ENCODE assay signal across 29 cellular contexts in the genomic region with DNA sequence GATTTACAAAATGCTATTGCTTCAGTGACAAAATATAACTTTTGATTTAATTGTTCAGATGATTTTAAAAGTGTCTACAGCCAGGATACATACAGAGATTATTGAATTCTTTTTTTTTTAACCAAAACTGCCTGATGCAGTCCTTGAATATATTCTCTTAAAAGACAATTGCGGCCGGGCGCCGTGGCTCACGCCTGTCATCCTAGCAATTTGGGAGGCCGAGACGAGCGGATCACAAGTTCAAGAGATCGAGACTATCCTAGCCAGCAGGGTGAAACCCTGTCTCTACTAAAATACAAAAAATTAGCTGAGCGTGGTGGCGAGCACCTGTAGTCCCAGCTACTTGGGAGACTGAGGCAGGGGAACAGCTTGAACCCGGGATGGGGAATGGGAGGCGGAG.
"Had no signal": no experiment of that assay in that cellular context is flagged by ENCODE, and none has a peak within 500 bp of the region (broad histone marks: within the 10 kb centered on the region; RNA-seq: fewer than 3 reads in every experiment).

No MANE protein-coding gene starts in this region.

- H3K4me1 ChIP-seq: stomach, suprapubic skin, testis, thyroid gland, tibial artery, tibial nerve, transverse colon, upper lobe of left lung, upper lobe of right lung, uterus, vagina had no signal

- H3K27me3 Mint-ChIP-seq: stimulated activated memory B cell treated with anti-CD40 and anti-IgM and Interleukin-4, amounts not matched to agents 10 μg/mL and 1 μg/mL and 100 μg/mL, for 72 hours; stimulated activated naive B cell treated with anti-CD40 and anti-IgM and Interleukin-4, amounts not matched to agents 10 μg/mL and 1 μg/mL and 100 μg/mL, for 72 hours; stimulated activated naive CD8-positive, alpha-beta T cell treated with anti-CD3 and anti-CD28 coated beads, Interleukin-15, amount 100 ng/mL, for 72 hours; stimulated activated naive CD8-positive, alpha-beta T cell treated with anti-CD3 and anti-CD28 coated beads, Interleukin-15, Interleukin-2, amounts not matched to agents 100 ng/mL and 50 ng/mL, for 24 hours; type B pancreatic cell had no signal

- H3K27ac Mint-ChIP-seq: stimulated activated effector memory CD8-positive, alpha-beta T cell treated with anti-CD3 and anti-CD28 coated beads, Interleukin-12 subunit alpha, Interleukin-12 subunit beta, amount 100 ng/mL, for 72 hours; stimulated activated memory B cell treated with anti-CD40 and anti-IgM and Interleukin-4, amounts not matched to agents 10 μg/mL and 1 μg/mL and 100 μg/mL, for 72 hours; stimulated activated naive B cell treated with anti-CD40 and anti-IgM and Interleukin-4, amounts not matched to agents 10 μg/mL and 1 μg/mL and 100 μg/mL, for 72 hours; stimulated activated naive CD8-positive, alpha-beta T cell treated with anti-CD3 and anti-CD28 coated beads, Interleukin-15, amount 100 ng/mL, for 72 hours; stimulated activated naive CD8-positive, alpha-beta T cell treated with anti-CD3 and anti-CD28 coated beads, Interleukin-15, Interleukin-2, amounts not matched to agents 100 ng/mL and 50 ng/mL, for 24 hours; type B pancreatic cell had no signal

- H3K4me3 ChIP-seq: stomach, suprapubic skin, testis, thoracic aorta, thyroid gland, tibial artery, tibial nerve, transverse colon, upper lobe of left lung, upper lobe of right lung, uterus, vagina had no signal

- H3K4me1 Mint-ChIP-seq: stimulated activated effector memory CD8-positive, alpha-beta T cell treated with anti-CD3 and anti-CD28 coated beads, Interleukin-12 subunit alpha, Interleukin-12 subunit beta, amount 100 ng/mL, for 72 hours; stimulated activated memory B cell treated with anti-CD40 and anti-IgM and Interleukin-4, amounts not matched to agents 10 μg/mL and 1 μg/mL and 100 μg/mL, for 72 hours; stimulated activated naive B cell treated with anti-CD40 and anti-IgM and Interleukin-4, amounts not matched to agents 10 μg/mL and 1 μg/mL and 100 μg/mL, for 72 hours; stimulated activated naive CD8-positive, alpha-beta T cell treated with anti-CD3 and anti-CD28 coated beads, Interleukin-15, amount 100 ng/mL, for 72 hours had no signal

- H3K36me3 Mint-ChIP-seq: stimulated activated effector memory CD8-positive, alpha-beta T cell treated with anti-CD3 and anti-CD28 coated beads, Interleukin-12 subunit alpha, Interleukin-12 subunit beta, amount 100 ng/mL, for 72 hours; stimulated activated memory B cell treated with anti-CD40 and anti-IgM and Interleukin-4, amounts not matched to agents 10 μg/mL and 1 μg/mL and 100 μg/mL, for 72 hours; stimulated activated naive B cell treated with anti-CD40 and anti-IgM and Interleukin-4, amounts not matched to agents 10 μg/mL and 1 μg/mL and 100 μg/mL, for 72 hours; type B pancreatic cell had no signal

- DNase-seq: stimulated activated CD4-positive, alpha-beta T cell treated with anti-CD3 and anti-CD28 coated beads, Interleukin-2, amount 100 ng/mL, for 48 hours; stimulated activated CD4-positive, alpha-beta T cell treated with anti-CD3 and anti-CD28 coated beads, Interleukin-4, amount 100 ng/mL, for 1 hour; stimulated activated CD4-positive, alpha-beta T cell treated with anti-CD3 and anti-CD28 coated beads, Interleukin-4, amount 100 ng/mL, for 24 hours; stimulated activated CD4-positive, alpha-beta T cell treated with anti-CD3 and anti-CD28 coated beads, Interleukin-4, amount 100 ng/mL, for 4 hours; stimulated activated CD8-positive, alpha-beta memory T cell treated with anti-CD3 and anti-CD28 coated beads, Interleukin-4, amount 100 ng/mL, for 48 hours; stimulated activated naive B cell treated with anti-CD40 and anti-IgM and Interleukin-4, amounts not matched to agents 10 μg/mL and 1 μg/mL and 100 μg/mL, for 72 hours; stimulated activated naive CD4-positive, alpha-beta T cell; stimulated activated naive CD4-positive, alpha-beta T cell treated with Interleukin-2 at 50 U/mL for 16 hours; stimulated activated naive CD8-positive, alpha-beta T cell treated with anti-CD3 and anti-CD28 coated beads, Interleukin-15, amount 100 ng/mL, for 72 hours; stimulated activated naive CD8-positive, alpha-beta T cell treated with anti-CD3 and anti-CD28 coated beads, Interleukin-15, Interleukin-2, amounts not matched to agents 100 U/mL and 50 U/mL, for 24 hours; stomach; substantia nigra; testis; thyroid gland; tibial artery; transverse colon; trophoblast cell; upper lobe of right lung; uterus had no signal

- FAIRE-seq: urothelium cell line had no signal

- H3K27me3 ChIP-seq: stomach, suprapubic skin, testis, thyroid gland, tibial artery, tibial nerve, transverse colon, upper lobe of left lung, upper lobe of right lung, uterus, vagina had no signal

- H3K27ac ChIP-seq: stomach, suprapubic skin, testis, thoracic aorta, thyroid gland, tibial artery, tibial nerve, transverse colon, upper lobe of left lung, upper lobe of right lung, uterus, vagina had no signal

- H3K9me3 ChIP-seq: suprapubic skin, testis, thyroid gland, transverse colon, upper lobe of right lung, uterus, vagina had no signal

- H3K36me3 ChIP-seq: stomach, suprapubic skin, thoracic aorta, thyroid gland, tibial artery, tibial nerve, transverse colon, upper lobe of left lung, upper lobe of right lung, uterus, vagina had no signal

- H3K9me3 Mint-ChIP-seq: type B pancreatic cell had no signal

- H3K4me3 Mint-ChIP-seq: stimulated activated effector memory CD8-positive, alpha-beta T cell treated with anti-CD3 and anti-CD28 coated beads, Interleukin-12 subunit alpha, Interleukin-12 subunit beta, amount 100 ng/mL, for 72 hours; stimulated activated memory B cell treated with anti-CD40 and anti-IgM and Interleukin-4, amounts not matched to agents 10 μg/mL and 1 μg/mL and 100 μg/mL, for 72 hours; stimulated activated naive B cell treated with anti-CD40 and anti-IgM and Interleukin-4, amounts not matched to agents 10 μg/mL and 1 μg/mL and 100 μg/mL, for 72 hours; stimulated activated naive CD8-positive, alpha-beta T cell treated with anti-CD3 and anti-CD28 coated beads, Interleukin-15, amount 100 ng/mL, for 72 hours; stimulated activated naive CD8-positive, alpha-beta T cell treated with anti-CD3 and anti-CD28 coated beads, Interleukin-15, Interleukin-2, amounts not matched to agents 100 ng/mL and 50 ng/mL, for 24 hours; type B pancreatic cell had no signal

- ATAC-seq: stimulated activated effector memory CD8-positive, alpha-beta T cell treated with anti-CD3 and anti-CD28 coated beads, Interleukin-12 subunit alpha, Interleukin-12 subunit beta, amount 100 ng/mL, for 72 hours; stimulated activated memory B cell treated with anti-CD40 and anti-IgM and Interleukin-4, amounts not matched to agents 10 μg/mL and 1 μg/mL and 100 μg/mL, for 72 hours; stimulated activated naive B cell treated with anti-CD40 and anti-IgM and Interleukin-4, amounts not matched to agents 10 μg/mL and 1 μg/mL and 100 μg/mL, for 72 hours; stimulated activated naive CD8-positive, alpha-beta T cell treated with anti-CD3 and anti-CD28 coated beads, Interleukin-15, amount 100 ng/mL, for 72 hours; stimulated activated naive CD8-positive, alpha-beta T cell treated with anti-CD3 and anti-CD28 coated beads, Interleukin-15, Interleukin-2, amounts not matched to agents 100 U/mL and 50 U/mL, for 24 hours; upper lobe of right lung had no signal
